9 cellular contexts compared by ENCODE assay signal in genomic region chr15:40928351-40928974, GRCh38. TPM values are rescaled to one million over a fixed set of nuclear protein-coding genes. Genes with fewer than 3 reads are reported as not detected.
A peak's percentile ranks its signal among the peaks of the same experiment; 100 is the strongest.
DNase-seq lines count a peak whose midpoint lies in the region; ATAC-seq, FAIRE-seq and TF ChIP-seq lines count a peak whose summit lies in the region.
"Had no signal": no experiment of that assay in that cellular context is flagged by ENCODE, and none has a peak within 500 bp of the region (broad histone marks: within the 10 kb centered on the region; RNA-seq: fewer than 3 reads in every experiment).

No MANE protein-coding gene starts in this region.

- DNase-seq in Calu3 (peak; percentile 29), NCI-H1105 (lab: John Stamatoyannopoulos, UW) (peak; percentile 82), HepG2 (ENCODE audit: low spot score) (no peak), upper lobe of right lung (no peak), ureter (ENCODE audit: low spot score) (no peak)
- no peak for DNase-seq in activated naive CD8-positive, alpha-beta T cell treated with anti-CD3 and anti-CD28 coated beads, Interleukin-2, amount 50 U/mL, for 24 hours
- DNase-seq in stimulated activated CD4-positive, alpha-beta T cell treated with anti-CD3 and anti-CD28 coated beads, Interleukin-4, amount 100 ng/mL, for 4 hours: no peak

- no peak overlapping the region for H3K27ac Mint-ChIP-seq in Calu3 (ENCODE audit: unreplicated experiment)
- no peak overlapping the region for H3K27ac Mint-ChIP-seq in activated naive CD8-positive, alpha-beta T cell treated with anti-CD3 and anti-CD28 coated beads, Interleukin-2, amount 50 U/mL, for 24 hours

- no TSS peak for BruUV-seq in Calu3 (replicated peaks; lab: Mats Ljungman, UMichigan)
- no TSS peak for BruUV-seq in HepG2 (replicated peaks; lab: Mats Ljungman, UMichigan)

- H3K4me1 Mint-ChIP-seq in Calu3 (ENCODE audit: low read depth, unreplicated experiment): peaks cover 23% of the 10 kb centered on the region
- H3K4me1 Mint-ChIP-seq in activated naive CD8-positive, alpha-beta T cell treated with anti-CD3 and anti-CD28 coated beads, Interleukin-2, amount 50 U/mL, for 24 hours: peaks cover 45% of the 10 kb centered on the region

- H3K4me3 Mint-ChIP-seq in Calu3 (ENCODE audit: low read depth, unreplicated experiment): peak overlapping the region; percentile 66
- peak overlapping the region; percentile 68 for H3K4me3 Mint-ChIP-seq in activated naive CD8-positive, alpha-beta T cell treated with anti-CD3 and anti-CD28 coated beads, Interleukin-2, amount 50 U/mL, for 24 hours

- no peak for TF ChIP-seq POLR2A in HepG2 (IDR thresholded peaks at IDR 0.05; ENCODE audit: insufficient read depth in 1 of 2, low read depth in 2 of 2, low read length in 2 of 2)

- TF ChIP-seq EP300 in HepG2 (IDR thresholded peaks at IDR 0.05; ENCODE audit: low read depth in 2 of 2, low read length in 2 of 2) (no peak), HepG2 (CRISPR knock-in tag; IDR thresholded peaks at IDR 0.05; ENCODE audit: borderline replicate concordance) (no peak)

- no peak overlapping the region for H3K9ac ChIP-seq in HepG2 (ENCODE audit: insufficient read depth, low read depth, low read length)

- POLR2A ChIA-PET in HepG2 (lab: Yijun Ruan, JAX): interaction anchor here (0.9 to 2.6 kb wide), 6 partner anchors 9 to 121 kb away, joined by 3 to 10 read pairs (median 5); partner anchors contain the start of genes DNAJC17 and ZFYVE19

- H3K4me2 ChIP-seq in HepG2 (ENCODE audit: low read depth, low read length): peak overlapping the region; percentile 82

- H3K4me1 ChIP-seq in HepG2 (ENCODE audit: insufficient read depth, low read length) (peaks cover 78% of the 10 kb centered on the region), upper lobe of right lung (peaks cover 59% of the 10 kb centered on the region)

- peaks cover 8% of the 10 kb centered on the region for H3K36me3 Mint-ChIP-seq in Calu3 (ENCODE audit: insufficient read depth, unreplicated experiment)
- H3K36me3 Mint-ChIP-seq in activated naive CD8-positive, alpha-beta T cell treated with anti-CD3 and anti-CD28 coated beads, Interleukin-2, amount 50 U/mL, for 24 hours (ENCODE audit: low read depth): no peaks in the 10 kb centered on the region

- intact Hi-C loops in Calu3 (cut with micrococcal nuclease; ENCODE audit: unreplicated experiment) (no loop called here), HepG2 (cut with micrococcal nuclease; ENCODE audit: unreplicated experiment) (loop anchor here (2.0 kb wide), 1 partner anchor 18 kb away; no protein-coding TSS in a partner anchor), upper lobe of right lung (cut with DNase I) (no loop called here)

- in situ Hi-C loops in HepG2 (cut with HindIII; ENCODE audit: extremely low pct_ligation_motif_present, low pct_unique_long_range_greater_than_20kb): no loop called here

- H3K27me3 Mint-ChIP-seq in Calu3 (ENCODE audit: unreplicated experiment): peaks cover 49% of the 10 kb centered on the region
- peaks cover 70% of the 10 kb centered on the region for H3K27me3 Mint-ChIP-seq in activated naive CD8-positive, alpha-beta T cell treated with anti-CD3 and anti-CD28 coated beads, Interleukin-2, amount 50 U/mL, for 24 hours

- no peak for FAIRE-seq in HepG2 (lab: Jason Lieb, UNC)

- H3K27ac ChIP-seq in HepG2 (ENCODE audit: extremely low read length, insufficient read depth, low read length): no peak overlapping the region
- H3K27ac ChIP-seq in upper lobe of right lung: no peak overlapping the region

- no peaks in the 10 kb centered on the region for H3K9me3 ChIP-seq in HepG2 (ENCODE audit: low read length)
- no peaks in the 10 kb centered on the region for H3K9me3 ChIP-seq in upper lobe of right lung

- whole genome bisulfite sequencing in HepG2 (ENCODE audit: low lambda C conversion rate): 10% methylated on average over 2 of the region's 34 CpGs

- TF ChIP-seq RAD21 in HepG2 (CRISPR knock-in tag; IDR thresholded peaks at IDR 0.05): no peak

- H3K4me3 ChIP-seq in HepG2 (replicated peaks in 1 of 3; ENCODE audit: insufficient read depth in 1 of 3, low read depth in 2 of 3, low read length in 3 of 3) (peak overlapping the region; percentile 49 to 72 (median 57); a peak in 5 of 6 replicates), upper lobe of right lung (peak overlapping the region; percentile 63)

- H3K27me3 ChIP-seq in HepG2 (ENCODE audit: control insufficient read depth in 1 of 2, insufficient read depth in 2 of 2, low read length in 2 of 2): peaks cover 9 to 77% of the 10 kb centered on the region in 2 experiments
- peaks cover 57% of the 10 kb centered on the region for H3K27me3 ChIP-seq in upper lobe of right lung

- ATAC-seq in activated naive CD8-positive, alpha-beta T cell treated with anti-CD3 and anti-CD28 coated beads, Interleukin-2, amount 50 U/mL, for 24 hours: no peak
- ATAC-seq in HepG2 (no peak), upper lobe of right lung (no peak), GM19397 (IDR thresholded peaks at IDR 0.05; ENCODE audit: unreplicated experiment) (no peak)

- H4K20me1 ChIP-seq in HepG2 (ENCODE audit: insufficient read depth, low read length): no peaks in the 10 kb centered on the region

- H3K36me3 ChIP-seq in HepG2 (replicated peaks in 1 of 2; ENCODE audit: control insufficient read depth in 1 of 2, insufficient read depth in 2 of 2, low read length in 2 of 2) (no peaks in the 10 kb centered on the region), upper lobe of right lung (no peaks in the 10 kb centered on the region)

- no peak overlapping the region for H2AFZ ChIP-seq in HepG2 (ENCODE audit: low read length)

- CTCF ChIA-PET in Calu3 (lab: Charles Lee) (interaction anchor here (0.6 to 0.7 kb wide), 3 partner anchors 34 to 325 kb away, joined by 3 to 5 read pairs (median 4); partner anchors contain the start of gene VPS18), HepG2 (lab: Yijun Ruan, JAX; ENCODE audit: low intra/inter-chr PET ratio, low total read pairs) (no interaction called here)

- TF ChIP-seq CTCF in Calu3 (IDR thresholded peaks at IDR 0.05; ENCODE audit: unreplicated experiment): no peak
- TF ChIP-seq CTCF in HepG2 (CRISPR knock-in tag; IDR thresholded peaks at IDR 0.05): no peak
- TF ChIP-seq CTCF in upper lobe of right lung (IDR thresholded peaks at IDR 0.05): no peak

- no peaks in the 10 kb centered on the region for H3K79me2 ChIP-seq in HepG2 (ENCODE audit: insufficient read depth, low read length)

- H3K9me3 Mint-ChIP-seq in Calu3 (ENCODE audit: low read depth, unreplicated experiment): no peaks in the 10 kb centered on the region
- no peaks in the 10 kb centered on the region for H3K9me3 Mint-ChIP-seq in activated naive CD8-positive, alpha-beta T cell treated with anti-CD3 and anti-CD28 coated beads, Interleukin-2, amount 50 U/mL, for 24 hours

RNA-seq across cellular contexts. Expression of gene DLL4, which starts 0.7 kb away (rescaled TPM):
- total RNA-seq in Calu3 (2022) (not detected in 2 replicates), HepG2 (2016; rRNA removed; fragmentation: Illumina TruSeq; extraction: Trizol) (0.13 and 0.20 TPM in 2 replicates), upper lobe of right lung (22.0 TPM), ureter (15.2 TPM)
- total RNA-seq in HepG2 (2016; cell fraction: cytosol; rRNA removed; fragmentation: Illumina TruSeq; extraction: Trizol; ENCODE audit: low read depth): 0.09 and 0.10 TPM in 2 replicates
- total RNA-seq in HepG2 (2016; cell fraction: insoluble cytoplasmic fraction; rRNA removed; fragmentation: Illumina TruSeq; extraction: Trizol): 0.07 and 0.19 TPM in 2 replicates
- 0.03 and 0.15 TPM in 2 replicates for total RNA-seq in HepG2 (2016; cell fraction: membrane; rRNA removed; fragmentation: Illumina TruSeq; extraction: Trizol)
- total RNA-seq in HepG2 (2016; cell fraction: nucleus; rRNA removed; fragmentation: Illumina TruSeq; extraction: Trizol): 0.19 TPM in 1 of 2 replicates, not detected in the other
- 0.25 and 0.27 TPM in 2 replicates for polyA plus RNA-seq in HepG2 (2011; rRNA removed)
- 0.13 and 0.24 TPM in 2 replicates for polyA plus RNA-seq in HepG2 (2011; cell fraction: cytosol; rRNA removed)
- polyA plus RNA-seq in HepG2 (2011; cell fraction: nucleus; rRNA removed): 0.50 and 0.61 TPM in 2 replicates
- 0.13 and 0.43 TPM in 2 replicates for polyA plus RNA-seq in HepG2 (2012)
- polyA plus RNA-seq in HepG2 (2016; cell fraction: cytosol; fragmentation: Illumina TruSeq; extraction: Trizol; ENCODE audit: low read depth): 0.07 TPM in 1 of 2 replicates, not detected in the other
- 0.13 and 0.19 TPM in 2 replicates for polyA plus RNA-seq in HepG2 (2016; cell fraction: insoluble cytoplasmic fraction; fragmentation: Illumina TruSeq; extraction: Trizol; ENCODE audit: low read depth)
- polyA plus RNA-seq in HepG2 (2016; cell fraction: membrane; fragmentation: Illumina TruSeq; extraction: Trizol; ENCODE audit: low read depth): 0.06 and 0.08 TPM in 2 replicates
- polyA plus RNA-seq in HepG2 (2016; cell fraction: nucleus; fragmentation: Illumina TruSeq; extraction: Trizol; ENCODE audit: insufficient read depth, low read depth): 0.34 and 0.39 TPM in 2 replicates
- polyA minus RNA-seq in HepG2 (2011; rRNA and poly(A)+ RNA removed; ENCODE audit: low replicate concordance): 0.98 and 7.6 TPM in 2 replicates
- polyA minus RNA-seq in HepG2 (2011; cell fraction: cytosol; rRNA and poly(A)+ RNA removed): 0.35 and 0.59 TPM in 2 replicates
- polyA minus RNA-seq in HepG2 (2011; cell fraction: nucleus; rRNA and poly(A)+ RNA removed): 0.12 and 0.26 TPM in 2 replicates

RNA-seq across cellular contexts. Expression of gene CHAC1, which starts 24.8 kb away (rescaled TPM):
- total RNA-seq in Calu3 (2022) (5.0 and 5.2 TPM in 2 replicates), HepG2 (2016; rRNA removed; fragmentation: Illumina TruSeq; extraction: Trizol) (not detected in 2 replicates), upper lobe of right lung (4.4 TPM), ureter (9.2 TPM)
- not detected in 2 replicates for total RNA-seq in HepG2 (2016; cell fraction: cytosol; rRNA removed; fragmentation: Illumina TruSeq; extraction: Trizol; ENCODE audit: low read depth)
- total RNA-seq in HepG2 (2016; cell fraction: insoluble cytoplasmic fraction; rRNA removed; fragmentation: Illumina TruSeq; extraction: Trizol): not detected in 2 replicates
- total RNA-seq in HepG2 (2016; cell fraction: membrane; rRNA removed; fragmentation: Illumina TruSeq; extraction: Trizol): 0.15 TPM in 1 of 2 replicates, not detected in the other
- not detected in 2 replicates for total RNA-seq in HepG2 (2016; cell fraction: nucleus; rRNA removed; fragmentation: Illumina TruSeq; extraction: Trizol)
- 0.44 and 0.46 TPM in 2 replicates for polyA plus RNA-seq in HepG2 (2011; rRNA removed)
- 0.41 and 0.63 TPM in 2 replicates for polyA plus RNA-seq in HepG2 (2011; cell fraction: cytosol; rRNA removed)
- 0.21 and 0.48 TPM in 2 replicates for polyA plus RNA-seq in HepG2 (2011; cell fraction: nucleus; rRNA removed)
- 0.39 TPM in 1 of 2 replicates, not detected in the other for polyA plus RNA-seq in HepG2 (2012)
- not detected in 2 replicates for polyA plus RNA-seq in HepG2 (2016; cell fraction: cytosol; fragmentation: Illumina TruSeq; extraction: Trizol; ENCODE audit: low read depth)
- polyA plus RNA-seq in HepG2 (2016; cell fraction: insoluble cytoplasmic fraction; fragmentation: Illumina TruSeq; extraction: Trizol; ENCODE audit: low read depth): not detected in 2 replicates
- polyA plus RNA-seq in HepG2 (2016; cell fraction: membrane; fragmentation: Illumina TruSeq; extraction: Trizol; ENCODE audit: low read depth): not detected in 2 replicates
- not detected in 2 replicates for polyA plus RNA-seq in HepG2 (2016; cell fraction: nucleus; fragmentation: Illumina TruSeq; extraction: Trizol; ENCODE audit: insufficient read depth, low read depth)
- polyA minus RNA-seq in HepG2 (2011; rRNA and poly(A)+ RNA removed; ENCODE audit: low replicate concordance): 0.58 and 21.7 TPM in 2 replicates
- 1.1 and 2.0 TPM in 2 replicates for polyA minus RNA-seq in HepG2 (2011; cell fraction: cytosol; rRNA and poly(A)+ RNA removed)
- 0.39 and 0.62 TPM in 2 replicates for polyA minus RNA-seq in HepG2 (2011; cell fraction: nucleus; rRNA and poly(A)+ RNA removed)

RNA-seq across cellular contexts. Expression of gene VPS18, which starts 34.2 kb away (rescaled TPM):
- total RNA-seq in Calu3 (2022) (14.3 and 16.6 TPM in 2 replicates), HepG2 (2016; rRNA removed; fragmentation: Illumina TruSeq; extraction: Trizol) (15.8 and 17.0 TPM in 2 replicates), upper lobe of right lung (24.5 TPM), ureter (30.0 TPM)
- 1.2 and 1.9 TPM in 2 replicates for total RNA-seq in HepG2 (2016; cell fraction: cytosol; rRNA removed; fragmentation: Illumina TruSeq; extraction: Trizol; ENCODE audit: low read depth)
- 14.9 and 16.0 TPM in 2 replicates for total RNA-seq in HepG2 (2016; cell fraction: insoluble cytoplasmic fraction; rRNA removed; fragmentation: Illumina TruSeq; extraction: Trizol)
- total RNA-seq in HepG2 (2016; cell fraction: membrane; rRNA removed; fragmentation: Illumina TruSeq; extraction: Trizol): 3.9 and 4.3 TPM in 2 replicates
- total RNA-seq in HepG2 (2016; cell fraction: nucleus; rRNA removed; fragmentation: Illumina TruSeq; extraction: Trizol): 9.9 and 11.2 TPM in 2 replicates
- 5.8 and 7.4 TPM in 2 replicates for polyA plus RNA-seq in HepG2 (2011; rRNA removed)
- 6.0 and 7.5 TPM in 2 replicates for polyA plus RNA-seq in HepG2 (2011; cell fraction: cytosol; rRNA removed)
- polyA plus RNA-seq in HepG2 (2011; cell fraction: nucleus; rRNA removed): 9.2 and 9.4 TPM in 2 replicates
- polyA plus RNA-seq in HepG2 (2012): 5.0 and 5.3 TPM in 2 replicates
- polyA plus RNA-seq in HepG2 (2016; cell fraction: cytosol; fragmentation: Illumina TruSeq; extraction: Trizol; ENCODE audit: low read depth): 0.57 and 0.62 TPM in 2 replicates
- polyA plus RNA-seq in HepG2 (2016; cell fraction: insoluble cytoplasmic fraction; fragmentation: Illumina TruSeq; extraction: Trizol; ENCODE audit: low read depth): 9.1 and 10.3 TPM in 2 replicates
- polyA plus RNA-seq in HepG2 (2016; cell fraction: membrane; fragmentation: Illumina TruSeq; extraction: Trizol; ENCODE audit: low read depth): 1.1 and 1.8 TPM in 2 replicates
- polyA plus RNA-seq in HepG2 (2016; cell fraction: nucleus; fragmentation: Illumina TruSeq; extraction: Trizol; ENCODE audit: insufficient read depth, low read depth): 13.2 and 13.9 TPM in 2 replicates
- 42.6 and 112 TPM in 2 replicates for polyA minus RNA-seq in HepG2 (2011; rRNA and poly(A)+ RNA removed; ENCODE audit: low replicate concordance)
- 11.8 and 12.4 TPM in 2 replicates for polyA minus RNA-seq in HepG2 (2011; cell fraction: cytosol; rRNA and poly(A)+ RNA removed)
- polyA minus RNA-seq in HepG2 (2011; cell fraction: nucleus; rRNA and poly(A)+ RNA removed): 9.3 and 9.8 TPM in 2 replicates

RNA-seq across cellular contexts. Expression of gene RHOV, which starts 54.4 kb away (rescaled TPM):
- total RNA-seq in Calu3 (2022) (4.2 and 4.9 TPM in 2 replicates), HepG2 (2016; rRNA removed; fragmentation: Illumina TruSeq; extraction: Trizol) (0.15 and 0.18 TPM in 2 replicates), upper lobe of right lung (not detected), ureter (31.4 TPM)
- not detected in 2 replicates for total RNA-seq in HepG2 (2016; cell fraction: cytosol; rRNA removed; fragmentation: Illumina TruSeq; extraction: Trizol; ENCODE audit: low read depth)
- total RNA-seq in HepG2 (2016; cell fraction: insoluble cytoplasmic fraction; rRNA removed; fragmentation: Illumina TruSeq; extraction: Trizol): 0.15 TPM in 1 of 2 replicates, not detected in the other
- total RNA-seq in HepG2 (2016; cell fraction: membrane; rRNA removed; fragmentation: Illumina TruSeq; extraction: Trizol): 0.09 and 0.10 TPM in 2 replicates
- total RNA-seq in HepG2 (2016; cell fraction: nucleus; rRNA removed; fragmentation: Illumina TruSeq; extraction: Trizol): not detected in 2 replicates
- 0.07 and 0.17 TPM in 2 replicates for polyA plus RNA-seq in HepG2 (2011; rRNA removed)
- 0.08 and 0.09 TPM in 2 replicates for polyA plus RNA-seq in HepG2 (2011; cell fraction: cytosol; rRNA removed)
- polyA plus RNA-seq in HepG2 (2011; cell fraction: nucleus; rRNA removed): not detected in 2 replicates
- not detected in 2 replicates for polyA plus RNA-seq in HepG2 (2012)
- polyA plus RNA-seq in HepG2 (2016; cell fraction: cytosol; fragmentation: Illumina TruSeq; extraction: Trizol; ENCODE audit: low read depth): 0.07 TPM in 1 of 2 replicates, not detected in the other
- polyA plus RNA-seq in HepG2 (2016; cell fraction: insoluble cytoplasmic fraction; fragmentation: Illumina TruSeq; extraction: Trizol; ENCODE audit: low read depth): 0.17 and 0.19 TPM in 2 replicates
- polyA plus RNA-seq in HepG2 (2016; cell fraction: membrane; fragmentation: Illumina TruSeq; extraction: Trizol; ENCODE audit: low read depth): 0.10 TPM in 1 of 2 replicates, not detected in the other
- 0.27 and 0.37 TPM in 2 replicates for polyA plus RNA-seq in HepG2 (2016; cell fraction: nucleus; fragmentation: Illumina TruSeq; extraction: Trizol; ENCODE audit: insufficient read depth, low read depth)
- 43.4 TPM in 1 of 2 replicates, not detected in the other for polyA minus RNA-seq in HepG2 (2011; rRNA and poly(A)+ RNA removed; ENCODE audit: low replicate concordance)
- 0.40 and 0.70 TPM in 2 replicates for polyA minus RNA-seq in HepG2 (2011; cell fraction: cytosol; rRNA and poly(A)+ RNA removed)
- not detected in 2 replicates for polyA minus RNA-seq in HepG2 (2011; cell fraction: nucleus; rRNA and poly(A)+ RNA removed)
- total RNA-seq: LHCN-M2 had no signal

Comparison
In these comparisons a context has a peak if more than half of its experiments do, and no peak if none do; other contexts are left out.
1. DNase-seq: peak in Calu3 (single experiment) and NCI-H1105 (single experiment); none in activated naive CD8-positive, alpha-beta T cell treated with anti-CD3 and anti-CD28 coated beads, Interleukin-2, amount 50 U/mL, for 24 hours (single experiment), HepG2 (single experiment), upper lobe of right lung (single experiment), ureter (single experiment) and stimulated activated CD4-positive, alpha-beta T cell treated with anti-CD3 and anti-CD28 coated beads, Interleukin-4, amount 100 ng/mL, for 4 hours (0 of 2).
2. RNA of gene DLL4, which starts 0.7 kb away (total RNA-seq): 22.0 TPM in upper lobe of right lung (single experiment) and 15.2 TPM in ureter (single experiment); 0.03 to 0.20 TPM in HepG2 and not detected in Calu3; every median in the first group is over 10 times any median in the second.